ENCODE assay signal across 16 cellular contexts in genomic region chr3:53274938-53275666, GRCh38. TPM values are rescaled to one million over a fixed set of nuclear protein-coding genes. Genes with fewer than 3 reads are reported as not detected.
DNase-seq lines count a peak whose midpoint lies in the region; ATAC-seq, FAIRE-seq and TF ChIP-seq lines count a peak whose summit lies in the region.
"Had no signal": no experiment of that assay in that cellular context is flagged by ENCODE, and none has a peak within 500 bp of the region (broad histone marks: within the 10 kb centered on the region; RNA-seq: fewer than 3 reads in every experiment).

No MANE protein-coding gene starts in this region.

- peaks cover 15% of the 10 kb centered on the region for H3K4me1 Mint-ChIP-seq in activated CD8-positive, alpha-beta memory T cell treated with anti-CD3 and anti-CD28 coated beads, Interleukin-2, amount 10 ng/mL, durations not matched to agents 7 days and 5 days
- H3K4me1 Mint-ChIP-seq in T-helper 17 cell, result peaks cover 6% of the 10 kb centered on the region

- CTCF ChIA-PET in activated CD8-positive, alpha-beta memory T cell treated with anti-CD3 and anti-CD28 coated beads, Interleukin-2, amount 10 ng/mL, durations not matched to agents 7 days and 5 days (lab: Charles Lee), result interaction anchor here (0.9 to 2.1 kb wide), 6 partner anchors 9 to 55 kb away, joined by 3 to 7 read pairs (median 3); no protein-coding TSS in a partner anchor
- CTCF ChIA-PET in H1 (lab: Charles Lee; ENCODE audit: partially characterized antibody), result interaction anchor here (0.6 to 2.6 kb wide), 6 partner anchors 13 to 91 kb away, joined by 3 to 7 read pairs (median 4); no protein-coding TSS in a partner anchor

- no peaks in the 10 kb centered on the region for H3K27me3 Mint-ChIP-seq in activated CD8-positive, alpha-beta memory T cell treated with anti-CD3 and anti-CD28 coated beads, Interleukin-2, amount 10 ng/mL, durations not matched to agents 7 days and 5 days
- no peaks in the 10 kb centered on the region for H3K27me3 Mint-ChIP-seq in T-helper 17 cell

- H3K36me3 Mint-ChIP-seq in activated CD8-positive, alpha-beta memory T cell treated with anti-CD3 and anti-CD28 coated beads, Interleukin-2, amount 10 ng/mL, durations not matched to agents 7 days and 5 days, result no peaks in the 10 kb centered on the region
- H3K36me3 Mint-ChIP-seq in T-helper 17 cell (ENCODE audit: low read depth), result no peaks in the 10 kb centered on the region

- no peak for TF ChIP-seq POLR2A in H1 (IDR thresholded peaks at IDR 0.05; ENCODE audit: control extremely low read depth in 1 of 2, low read depth in 2 of 2, low read length in 2 of 2)

- no peak overlapping the region for H3K4me3 ChIP-seq in H1 (ENCODE audit: extremely low read depth in 1 of 4, insufficient read depth in 2 of 4, low read depth in 3 of 4, low read length in 4 of 4)
- H3K4me3 ChIP-seq in thymus (ENCODE audit: low read length), result no peak overlapping the region
- H3K4me3 ChIP-seq in hepatocyte, result no peak overlapping the region
- H3K4me3 ChIP-seq: vagina had no signal

- no peak overlapping the region for H3K4ac ChIP-seq in H1 (replicated peaks; ENCODE audit: insufficient read length, low read depth, low read length)

- TF ChIP-seq CTCF in H1 (IDR thresholded peaks at IDR 0.05; ENCODE audit: control extremely low read depth in 1 of 3, insufficient read depth in 1 of 3, low read depth in 1 of 3, low read length in 3 of 3), result no peak
- no peak for TF ChIP-seq CTCF in hepatocyte (IDR thresholded peaks at IDR 0.05; ENCODE audit: poor library complexity)

- H4K20me1 ChIP-seq in H1 (replicated peaks in 1 of 2; ENCODE audit: control insufficient read depth in 1 of 2, insufficient read depth in 2 of 2, low read length in 2 of 2) (no peaks in the 10 kb centered on the region), hepatocyte (ENCODE audit: insufficient read depth, poor library complexity, severe bottlenecking) (no peaks in the 10 kb centered on the region)

- no peaks in the 10 kb centered on the region for H3K9me2 ChIP-seq in hepatocyte (replicated peaks; ENCODE audit: insufficient read depth)

- H2BK20ac ChIP-seq in H1 (ENCODE audit: low read length), result no peak overlapping the region

- TF ChIP-seq RAD21 in H1 (IDR thresholded peaks at IDR 0.05 in 1 of 2, conservative IDR thresholded peaks at IDR 0.05 in 1 of 2; ENCODE audit: low read depth in 2 of 2, low read length in 2 of 2), result no peak

- no peak overlapping the region for H2BK5ac ChIP-seq in H1 (ENCODE audit: low read depth, low read length)

- H3K18ac ChIP-seq in H1 (ENCODE audit: extremely low read depth, low read length), result no peak overlapping the region

- H2BK15ac ChIP-seq in H1 (ENCODE audit: low read length), result 0 out of 2 replicates have a peak overlapping the region, but pooled peaks have one; percentile 5

- no peaks in the 10 kb centered on the region for H3K79me1 ChIP-seq in H1 (ENCODE audit: low read depth, low read length)

- peak; percentile 59 for DNase-seq in activated CD8-positive, alpha-beta memory T cell treated with anti-CD3 and anti-CD28 coated beads, Interleukin-2, amount 10 ng/mL, durations not matched to agents 7 days and 5 days
- no peak for DNase-seq in activated CD8-positive, alpha-beta memory T cell treated with anti-CD3 and anti-CD28 coated beads, Interleukin-2, amount 50 U/mL, for 48 hours
- DNase-seq in T-helper 17 cell (no peak), H1 (ENCODE audit: low read depth in 1 of 2, low spot score in 2 of 2) (no peak), GM19238 (ENCODE audit: insufficient read length, low spot score) (no peak), hepatocyte (ENCODE audit: low spot score) (no peak), dedifferentiated amniotic fluid mesenchymal stem cell (ENCODE audit: extremely low spot score) (no peak)
- DNase-seq: activated T-cell treated with anti-CD3 and anti-CD28 coated beads, Interleukin-2, amount 50 U/mL, for 4 hours; COR-L47; foreskin fibroblast; KBM-7; NCI-H1105 treated with DMSO at 0.1 percent for 48 hours; NCI-H446; Right ventricle myocardium superior had no signal

- POLR2A ChIA-PET in H1 (lab: Charles Lee; ENCODE audit: partially characterized antibody), result interaction anchor here (0.7 to 6.3 kb wide), 14 partner anchors 10 to 71 kb away, joined by 3 to 52 read pairs (median 4); partner anchors contain the start of gene TKT

- H3K4me1 ChIP-seq in H1 (replicated peaks in 1 of 4; ENCODE audit: control insufficient read depth in 3 of 4, insufficient read depth in 4 of 4, low read length in 3 of 4) (peaks cover 0 to 8% (median 5%) of the 10 kb centered on the region in 4 experiments; a peak in 5 of 7 replicates), thymus (ENCODE audit: control insufficient read depth, insufficient read depth, low read length) (peaks cover 7% of the 10 kb centered on the region), hepatocyte (ENCODE audit: insufficient read depth) (peaks cover 4% of the 10 kb centered on the region)

- peak overlapping the region; percentile 70 for H3K27ac Mint-ChIP-seq in activated CD8-positive, alpha-beta memory T cell treated with anti-CD3 and anti-CD28 coated beads, Interleukin-2, amount 10 ng/mL, durations not matched to agents 7 days and 5 days
- H3K27ac Mint-ChIP-seq in T-helper 17 cell, result peak overlapping the region; percentile 61

- H3K4me2 ChIP-seq in H1 (ENCODE audit: insufficient read depth in 1 of 2, low read depth in 2 of 2, low read length in 2 of 2), result no peak overlapping the region
- no peak overlapping the region for H3K4me2 ChIP-seq in hepatocyte

- H3K56ac ChIP-seq in H1 (replicated peaks; ENCODE audit: insufficient read length, low read depth, low read length), result no peak overlapping the region

- H3K9ac ChIP-seq in H1 (replicated peaks in 1 of 4; ENCODE audit: extremely low read depth in 1 of 4, low read depth in 3 of 4, low read length in 3 of 4), result no peak overlapping the region

- H4K8ac ChIP-seq in H1 (ENCODE audit: extremely low read depth, insufficient read depth, low read length), result no peak overlapping the region

- H3K4me3 Mint-ChIP-seq in activated CD8-positive, alpha-beta memory T cell treated with anti-CD3 and anti-CD28 coated beads, Interleukin-2, amount 10 ng/mL, durations not matched to agents 7 days and 5 days, result no peak overlapping the region
- no peak overlapping the region for H3K4me3 Mint-ChIP-seq in T-helper 17 cell
- H3K4me3 Mint-ChIP-seq: activated T-cell treated with anti-CD3 and anti-CD28 coated beads, Interleukin-2, amount 50 U/mL, for 4 hours had no signal

- WGBS in H1 (ENCODE audit: extremely low coverage in 1 of 2, insufficient coverage in 1 of 2, insufficient read length in 1 of 2, insufficient replicate concordance in 2 of 2, low coverage in 1 of 2, low lambda C conversion rate in 2 of 2, missing lambda C conversion rate in 1 of 2), 2 experiments, result 78% methylated on average over 5 of the region's 5 CpGs; no CpG with 5 or more reads in 1 of the 2 experiments
- 35% methylated on average over 5 of the region's 5 CpGs for WGBS in thymus
- 58% methylated on average over 5 of the region's 5 CpGs for WGBS in hepatocyte (ENCODE audit: low lambda C conversion rate, missing lambda C conversion rate)

- no peaks in the 10 kb centered on the region; a peak in 2 of 7 replicates for H3K27me3 ChIP-seq in H1 (replicated peaks in 1 of 4; ENCODE audit: control insufficient read depth in 3 of 4, extremely low read depth in 1 of 4, insufficient read depth in 3 of 4, low read length in 3 of 4)
- no peaks in the 10 kb centered on the region for H3K27me3 ChIP-seq in thymus (ENCODE audit: control insufficient read depth, insufficient read depth)
- no peaks in the 10 kb centered on the region for H3K27me3 ChIP-seq in hepatocyte
- H3K27me3 ChIP-seq: vagina had no signal

- H3K23ac ChIP-seq in H1 (ENCODE audit: insufficient read length), result no peak overlapping the region

- H3K36me3 ChIP-seq in H1 (ENCODE audit: control insufficient read depth in 2 of 4, insufficient read depth in 4 of 4, low read length in 3 of 4) (no peaks in the 10 kb centered on the region), thymus (ENCODE audit: control insufficient read depth, insufficient read depth) (no peaks in the 10 kb centered on the region), hepatocyte (replicated peaks; ENCODE audit: insufficient read depth, low read depth) (no peaks in the 10 kb centered on the region)
- H3K36me3 ChIP-seq: vagina had no signal

- no peak overlapping the region for H2AK5ac ChIP-seq in H1 (ENCODE audit: low read depth, low read length)

- H3K23me2 ChIP-seq in H1 (ENCODE audit: low read depth, low read length), result 0 out of 2 replicates have a peak, but pooled peaks cover 1% of the 10 kb centered on the region

- no peaks in the 10 kb centered on the region for H3K9me3 Mint-ChIP-seq in activated CD8-positive, alpha-beta memory T cell treated with anti-CD3 and anti-CD28 coated beads, Interleukin-2, amount 10 ng/mL, durations not matched to agents 7 days and 5 days (ENCODE audit: low read depth)
- H3K9me3 Mint-ChIP-seq: activated T-cell treated with anti-CD3 and anti-CD28 coated beads, Interleukin-2, amount 50 U/mL, for 4 hours had no signal

- H3K27ac ChIP-seq in H1 (ENCODE audit: low read depth, low read length), result no peak overlapping the region
- H3K27ac ChIP-seq in thymus (ENCODE audit: low read depth), result peak overlapping the region; percentile 78
- H3K27ac ChIP-seq in hepatocyte, result no peak overlapping the region
- H3K27ac ChIP-seq: vagina had no signal

- 0 out of 2 replicates have a peak overlapping the region, but pooled peaks have one; percentile 18 for H2BK12ac ChIP-seq in H1 (ENCODE audit: low read depth, low read length)

- peak; percentile 83 for ATAC-seq in activated CD8-positive, alpha-beta memory T cell treated with anti-CD3 and anti-CD28 coated beads, Interleukin-2, amount 10 ng/mL, durations not matched to agents 7 days and 5 days
- ATAC-seq in T-helper 17 cell, result peak; percentile 30

- TF ChIP-seq EP300 in H1 (IDR thresholded peaks at IDR 0.05; ENCODE audit: borderline replicate concordance in 1 of 2, low read depth in 2 of 2, low read length in 2 of 2), result no peak

- H2AFZ ChIP-seq in H1 (ENCODE audit: low read length) (peak overlapping the region; percentile 38; the same call in 1 of the 2 replicates), hepatocyte (no peak overlapping the region)

- H4K91ac ChIP-seq in H1 (replicated peaks; ENCODE audit: insufficient read length, low read length), result no peak overlapping the region

- no peak overlapping the region for H3K14ac ChIP-seq in H1 (ENCODE audit: insufficient read length)

- FAIRE-seq in H1 (lab: Jason Lieb, UNC), result peak; percentile 7

- no peak overlapping the region for H2BK120ac ChIP-seq in H1 (replicated peaks; ENCODE audit: low read depth, low read length)

- H3K79me2 ChIP-seq in H1 (ENCODE audit: control insufficient read depth in 1 of 2, insufficient read depth in 2 of 2, low read length in 2 of 2), result no peaks in the 10 kb centered on the region
- no peaks in the 10 kb centered on the region for H3K79me2 ChIP-seq in hepatocyte

- H3K9me3 ChIP-seq in T-helper 17 cell (ENCODE audit: control insufficient read depth, low read length, poor library complexity, severe bottlenecking), result no peaks in the 10 kb centered on the region
- no peaks in the 10 kb centered on the region for H3K9me3 ChIP-seq in H1 (ENCODE audit: insufficient read depth in 2 of 2, low read depth in 1 of 2, low read length in 1 of 2)
- no peaks in the 10 kb centered on the region for H3K9me3 ChIP-seq in thymus (ENCODE audit: control insufficient read depth)
- H3K9me3 ChIP-seq in hepatocyte (ENCODE audit: low read depth), result no peaks in the 10 kb centered on the region
- H3K9me3 ChIP-seq: vagina had no signal

- no peak overlapping the region for H4K5ac ChIP-seq in H1 (ENCODE audit: insufficient read length, low read depth, low read length)

RNA-seq across cellular contexts. Expression of gene TKT, which starts 19.3 kb away (rescaled TPM):
- total RNA-seq in activated CD8-positive, alpha-beta memory T cell treated with anti-CD3 and anti-CD28 coated beads, Interleukin-2, amount 10 ng/mL, durations not matched to agents 7 days and 5 days, result 100 to 1,000 TPM; 226 to 231 TPM
- total RNA-seq in T-helper 17 cell, result 100 to 1,000 TPM; 105 to 109 TPM
- 975 and 986 TPM in 2 replicates for total RNA-seq in H1 (2021; fragmentation: NEBNext Ultra II Directional; extraction: Animal tissue kit (Norgen Biotek cat#: 25700))
- 418 and 649 TPM in 2 replicates for polyA plus RNA-seq in H1 (2011; rRNA removed)
- 449 TPM for polyA plus RNA-seq in H1 (2011; cell fraction: cytosol; rRNA removed)
- polyA plus RNA-seq in H1 (2011; cell fraction: nucleus; rRNA removed), result 987 TPM
- polyA plus RNA-seq in H1 (2012, experiment 1 of 2), result 570 to 1,148 TPM (median 1,049 TPM) in 4 replicates
- polyA plus RNA-seq in H1 (2012, experiment 2 of 2), result 841 TPM
- polyA plus RNA-seq in H1 (2013, experiment 1 of 2), result 760 TPM
- 785 TPM for polyA plus RNA-seq in H1 (2013, experiment 2 of 2)
- 353 and 390 TPM in 2 replicates for polyA minus RNA-seq in H1 (2011; rRNA and poly(A)+ RNA removed)
- polyA minus RNA-seq in H1 (2011; cell fraction: cytosol; rRNA and poly(A)+ RNA removed), result 430 TPM
- 346 TPM for polyA minus RNA-seq in H1 (2011; cell fraction: nucleus; rRNA and poly(A)+ RNA removed)
- 90.6 TPM for polyA plus RNA-seq in thymus
- total RNA-seq in hepatocyte, result 222 and 265 TPM in 2 replicates
- 136 and 149 TPM in 2 replicates for polyA plus RNA-seq in hepatocyte
